ENCODE assay signal across 8 cellular contexts in genomic region chr15:67240235-67241131, GRCh38. TPM values are rescaled to one million over a fixed set of nuclear protein-coding genes. Genes with fewer than 3 reads are reported as not detected.
DNase-seq lines count a peak whose midpoint lies in the region; ATAC-seq and TF ChIP-seq lines count a peak whose summit lies in the region.

No MANE protein-coding gene starts in this region.

- no peaks in the 10 kb centered on the region for H3K27me3 Mint-ChIP-seq in T-helper 2 cell treated with Interferon-gamma antibody and Interleukin-4, amounts not matched to agents 5 μg/mL and 100 μg/mL, for 36 hours (ENCODE audit: low read depth)

- peak overlapping the region; percentile 65 for H3K4me3 Mint-ChIP-seq in T-helper 2 cell treated with Interferon-gamma antibody and Interleukin-4, amounts not matched to agents 5 μg/mL and 100 μg/mL, for 36 hours

- ATAC-seq in HG03432 (IDR thresholded peaks at IDR 0.05; ENCODE audit: unreplicated experiment): no peak

- H3K4me3 ChIP-seq in GM12865 (ENCODE audit: low read depth, low read length) (no peak overlapping the region), Loucy (ENCODE audit: low read length, poor library complexity, severe bottlenecking) (no peak overlapping the region), esophagus squamous epithelium (no peak overlapping the region)

- H3K79me2 ChIP-seq in Loucy (ENCODE audit: insufficient read depth, low read length): peaks cover 88% of the 10 kb centered on the region

- no peak for TF ChIP-seq POLR2A in esophagus squamous epithelium (IDR thresholded peaks at IDR 0.05)

- no peak overlapping the region for H3K9ac ChIP-seq in Loucy (ENCODE audit: low read depth, low read length, poor library complexity, severe bottlenecking)

- peaks cover 43% of the 10 kb centered on the region for H3K4me1 Mint-ChIP-seq in T-helper 2 cell treated with Interferon-gamma antibody and Interleukin-4, amounts not matched to agents 5 μg/mL and 100 μg/mL, for 36 hours (ENCODE audit: low read depth)

- H3K27me3 ChIP-seq in Loucy (ENCODE audit: insufficient read depth, low read length, poor library complexity, severe bottlenecking) (no peaks in the 10 kb centered on the region), esophagus squamous epithelium (no peaks in the 10 kb centered on the region)

- intact Hi-C loops in esophagus squamous epithelium (cut with DNase I): no loop called here

- H3K36me3 ChIP-seq in Loucy (ENCODE audit: insufficient read depth, low read length) (peaks cover 10% of the 10 kb centered on the region; the same call in 1 of the 2 replicates), esophagus squamous epithelium (peaks cover 0 to 12% (median 0%) of the 10 kb centered on the region in 3 donors)

- H3K9me2 ChIP-seq in Loucy (replicated peaks; ENCODE audit: low read depth, low read length): no peaks in the 10 kb centered on the region

- H3K27ac Mint-ChIP-seq in T-helper 2 cell treated with Interferon-gamma antibody and Interleukin-4, amounts not matched to agents 5 μg/mL and 100 μg/mL, for 36 hours: peak overlapping the region; percentile 82

- no peak overlapping the region for H2AFZ ChIP-seq in Loucy (ENCODE audit: low read length)

- TF ChIP-seq CTCF in GM12865 (IDR thresholded peaks at IDR 0.05; ENCODE audit: insufficient read depth, low read depth, low read length, missing control alignments) (peak; percentile 25), Loucy (conservative IDR thresholded peaks at IDR 0.05; ENCODE audit: low read length) (peak; percentile 73), esophagus squamous epithelium (IDR thresholded peaks at IDR 0.05) (peak in 5 of 6 experiments; percentile 25 to 57 (median 45))

- DNase-seq in A172 (ENCODE audit: low spot score) (peak; percentile 13), GM12865 (ENCODE audit: low read depth) (peak; percentile 29), esophagus squamous epithelium (lab: John Stamatoyannopoulos, UW) (no peak), NOMO-1 (lab: John Stamatoyannopoulos, UW; ENCODE audit: unreplicated experiment in 2 of 2) (no peak), middle frontal gyrus (ENCODE audit: extremely low spot score, low spot score) (no peak)
- DNase-seq in T-helper 2 cell treated with Interferon-gamma antibody and Interleukin-4, amounts not matched to agents 5 μg/mL and 100 μg/mL, for 36 hours (ENCODE audit: low spot score): no peak

- 28 to 35% methylated on average over 3 of the region's 3 CpGs for WGBS in esophagus squamous epithelium, 2 donors

- H3K27ac ChIP-seq in esophagus squamous epithelium: no peak overlapping the region

- H3K9me3 ChIP-seq in Loucy (ENCODE audit: insufficient read depth, low read depth, low read length): no peaks in the 10 kb centered on the region
- H3K9me3 ChIP-seq in esophagus squamous epithelium: no peaks in the 10 kb centered on the region

- peaks cover 5% of the 10 kb centered on the region for H4K20me1 ChIP-seq in Loucy (ENCODE audit: insufficient read depth, low read length, poor library complexity, severe bottlenecking)

- H3K9me3 Mint-ChIP-seq in T-helper 2 cell treated with Interferon-gamma antibody and Interleukin-4, amounts not matched to agents 5 μg/mL and 100 μg/mL, for 36 hours: no peaks in the 10 kb centered on the region

- H3K36me3 Mint-ChIP-seq in T-helper 2 cell treated with Interferon-gamma antibody and Interleukin-4, amounts not matched to agents 5 μg/mL and 100 μg/mL, for 36 hours (ENCODE audit: low read depth): peaks cover 23% of the 10 kb centered on the region

- peak overlapping the region; percentile 35 for H3K4me2 ChIP-seq in Loucy (ENCODE audit: low read depth, low read length, poor library complexity, severe bottlenecking)

- H3K4me1 ChIP-seq in Loucy (ENCODE audit: insufficient read depth, low read length, poor library complexity, severe bottlenecking): peaks cover 40% of the 10 kb centered on the region
- H3K4me1 ChIP-seq in esophagus squamous epithelium: peaks cover 4 to 39% (median 18%) of the 10 kb centered on the region in 3 donors

- no peaks in the 10 kb centered on the region for H3F3A ChIP-seq in Loucy (ENCODE audit: low read depth)

RNA-seq across cellular contexts. Expression of gene AAGAB, which starts 14.0 kb away (rescaled TPM):
- 64.6 and 78.1 TPM in 2 replicates for total RNA-seq in A172 (2014; rRNA removed; shearing (Covaris generic))
- total RNA-seq in esophagus squamous epithelium: 10 to 100 TPM; 16.7 to 35.6 (median 31.4) TPM

RNA-seq across cellular contexts. Expression of gene IQCH, which starts 14.1 kb away (rescaled TPM):
- total RNA-seq in A172 (2014; rRNA removed; shearing (Covaris generic)): 2.4 and 3.1 TPM in 2 replicates
- 1 to 10 TPM in 3 of 4 donors, not detected in 1; 1.9 to 3.1 (median 3.0) TPM for total RNA-seq in esophagus squamous epithelium

Comparison
In these comparisons a context has a peak if more than half of its experiments do, and no peak if none do; other contexts are left out.
1. DNase-seq: peak in A172 (single experiment) and GM12865 (single experiment); none in T-helper 2 cell treated with Interferon-gamma antibody and Interleukin-4, amounts not matched to agents 5 μg/mL and 100 μg/mL, for 36 hours (single experiment), esophagus squamous epithelium (single experiment), NOMO-1 (0 of 2) and middle frontal gyrus (single experiment).
2. Peak in every context shown above with its lines, with median percentiles within 50 percentile points of each other: CTCF ChIP-seq.